Comparison of ENCODE assay signal across 14 cellular contexts in the genomic region with DNA sequence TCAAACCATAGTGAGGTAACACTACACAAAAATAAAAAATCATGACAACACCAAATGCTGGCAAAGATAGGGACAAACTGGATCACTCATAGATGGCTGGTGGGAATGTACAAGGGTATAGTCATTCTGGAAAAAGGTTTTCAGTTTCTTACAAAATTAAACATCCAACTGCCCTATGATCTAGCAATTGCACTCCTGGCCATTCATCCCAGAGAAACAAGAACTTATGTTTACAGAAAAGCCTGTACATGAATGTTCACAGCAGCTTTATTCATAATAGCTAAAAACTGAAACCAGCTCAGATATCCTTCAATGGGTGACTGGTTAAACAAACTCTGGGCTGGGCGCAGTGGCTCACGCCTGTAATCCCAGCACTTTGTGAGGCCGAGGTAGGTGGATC. TPM values are rescaled to one million over a fixed set of nuclear protein-coding genes. Genes with fewer than 3 reads are reported as not detected.
DNase-seq lines count a peak whose midpoint lies in the region; ATAC-seq and TF ChIP-seq lines count a peak whose summit lies in the region.
"Had no signal": no experiment of that assay in that cellular context is flagged by ENCODE, and none has a peak within 500 bp of the region (broad histone marks: within the 10 kb centered on the region; RNA-seq: fewer than 3 reads in every experiment).

No MANE protein-coding gene starts in this region.

- no peak overlapping the region for H3K27ac Mint-ChIP-seq in GM23338
- H3K27ac Mint-ChIP-seq: IgD-negative memory B cell had no signal

- DNase-seq in GM23338 (ENCODE audit: low spot score) = no peak
- no peak for DNase-seq in RWPE2 (ENCODE audit: low spot score)
- DNase-seq in fibroblast of gingiva (ENCODE audit: low read depth) = peak; percentile 29
- no peak for DNase-seq in NCI-H69 (lab: John Stamatoyannopoulos, UW)
- no peak for DNase-seq in stimulated activated CD4-positive, alpha-beta T cell treated with anti-CD3 and anti-CD28 coated beads, Interleukin-15, amount 100 ng/mL, for 24 hours
- DNase-seq: AML-193; Caco-2; CD8-positive, alpha-beta memory T cell; DND-41 had no signal

- no peaks in the 10 kb centered on the region for H3K9me3 ChIP-seq in RWPE2 (ENCODE audit: severe bottlenecking)
- H3K9me3 ChIP-seq: Caco-2 had no signal

- no peaks in the 10 kb centered on the region for H3F3A ChIP-seq in GM23338 (replicated peaks; ENCODE audit: low read depth)

- H3K9me2 ChIP-seq in GM23338 (ENCODE audit: insufficient read depth) = no peaks in the 10 kb centered on the region

- no peaks in the 10 kb centered on the region for H3K79me2 ChIP-seq in GM23338 (replicated peaks; ENCODE audit: insufficient read depth)

- H3K9me3 Mint-ChIP-seq in GM23338 = peaks cover 13% of the 10 kb centered on the region

- H4K20me1 ChIP-seq in GM23338 (replicated peaks; ENCODE audit: insufficient read depth) = no peaks in the 10 kb centered on the region
- H4K20me1 ChIP-seq: BLaER1 had no signal

- H3K4me1 Mint-ChIP-seq in GM23338 = peaks cover 3% of the 10 kb centered on the region
- H3K4me1 Mint-ChIP-seq: CD8-positive, alpha-beta memory T cell had no signal

- peaks cover 8% of the 10 kb centered on the region; the same call in 2 of the 3 replicates for H3K36me3 Mint-ChIP-seq in GM23338 (ENCODE audit: low read depth)
- H3K36me3 Mint-ChIP-seq: IgD-negative memory B cell had no signal

- no peak overlapping the region for H2AFZ ChIP-seq in GM23338

- H3K27me3 ChIP-seq in GM23338 (ENCODE audit: insufficient read depth) (no peaks in the 10 kb centered on the region), RWPE2 (ENCODE audit: insufficient read depth, poor library complexity, severe bottlenecking) (no peaks in the 10 kb centered on the region)

- H3K36me3 ChIP-seq in GM23338 (ENCODE audit: insufficient read depth) = no peaks in the 10 kb centered on the region
- H3K36me3 ChIP-seq in RWPE2 (ENCODE audit: low read depth) = no peaks in the 10 kb centered on the region
- H3K36me3 ChIP-seq: BLaER1 had no signal

- TF ChIP-seq CTCF in GM23338 (conservative IDR thresholded peaks at IDR 0.05; ENCODE audit: low read depth in 2 of 2) (no peak), RWPE2 (IDR thresholded peaks at IDR 0.05; ENCODE audit: poor library complexity, severe bottlenecking) (no peak)

- H3K4me1 ChIP-seq in GM23338 (ENCODE audit: insufficient read depth) (peaks cover 4% of the 10 kb centered on the region; the same call in 1 of the 2 replicates), RWPE2 (ENCODE audit: insufficient read depth, poor library complexity, severe bottlenecking) (peaks cover 4% of the 10 kb centered on the region)
- H3K4me1 ChIP-seq: BLaER1, Caco-2 had no signal

- H3K27me3 Mint-ChIP-seq in GM23338 (ENCODE audit: insufficient read depth, low read depth, poor library complexity) = no peaks in the 10 kb centered on the region

- ATAC-seq in GM23338 = no peak
- no peak for ATAC-seq in RWPE2 (ENCODE audit: low read depth)
- no peak for ATAC-seq in GM21786 (IDR thresholded peaks at IDR 0.05; ENCODE audit: unreplicated experiment)

- H3K4me3 ChIP-seq in GM23338 (no peak overlapping the region), RWPE2 (ENCODE audit: severe bottlenecking) (no peak overlapping the region)
- H3K4me3 ChIP-seq: BLaER1 had no signal

- H3K27ac ChIP-seq in GM23338 (ENCODE audit: low read depth) = peak overlapping the region; percentile 32; the same call in 1 of the 2 replicates
- peak overlapping the region; percentile 78 for H3K27ac ChIP-seq in RWPE2 (ENCODE audit: poor library complexity, severe bottlenecking)
- H3K27ac ChIP-seq: BLaER1, KMS-11 had no signal

- H3K4me3 Mint-ChIP-seq in GM23338 = no peak overlapping the region
- H3K4me3 Mint-ChIP-seq: CD8-positive, alpha-beta memory T cell had no signal

- H3K4me2 ChIP-seq in GM23338 = no peak overlapping the region
- H3K4me2 ChIP-seq: BLaER1, KMS-11 had no signal

TF ChIP-seq in GM23338, 12 proteins besides CTCF, POLR2A, EP300 and RAD21 (continues in another document):
- TF ChIP-seq EZH2phosphoT487 (IDR thresholded peaks at IDR 0.05; ENCODE audit: unreplicated experiment) (no peak), POLR2AphosphoS5 (IDR thresholded peaks at IDR 0.05; ENCODE audit: low read depth) (no peak), ZNF331 (CRISPR knock-in tag; IDR thresholded peaks at IDR 0.05; ENCODE audit: low read depth) (no peak), STAT1 (IDR thresholded peaks at IDR 0.05; ENCODE audit: unreplicated experiment) (no peak), CREB1 (CRISPR knock-in tag; IDR thresholded peaks at IDR 0.05; ENCODE audit: low read depth) (no peak), NANOG (IDR thresholded peaks at IDR 0.05; ENCODE audit: borderline replicate concordance) (no peak), EZH2 (IDR thresholded peaks at IDR 0.05; ENCODE audit: low read depth, unreplicated experiment) (no peak), ZNF114 (CRISPR knock-in tag; IDR thresholded peaks at IDR 0.05) (no peak), ZNF462 (CRISPR knock-in tag; IDR thresholded peaks at IDR 0.05) (no peak)
- TF ChIP-seq, protein P1, sequence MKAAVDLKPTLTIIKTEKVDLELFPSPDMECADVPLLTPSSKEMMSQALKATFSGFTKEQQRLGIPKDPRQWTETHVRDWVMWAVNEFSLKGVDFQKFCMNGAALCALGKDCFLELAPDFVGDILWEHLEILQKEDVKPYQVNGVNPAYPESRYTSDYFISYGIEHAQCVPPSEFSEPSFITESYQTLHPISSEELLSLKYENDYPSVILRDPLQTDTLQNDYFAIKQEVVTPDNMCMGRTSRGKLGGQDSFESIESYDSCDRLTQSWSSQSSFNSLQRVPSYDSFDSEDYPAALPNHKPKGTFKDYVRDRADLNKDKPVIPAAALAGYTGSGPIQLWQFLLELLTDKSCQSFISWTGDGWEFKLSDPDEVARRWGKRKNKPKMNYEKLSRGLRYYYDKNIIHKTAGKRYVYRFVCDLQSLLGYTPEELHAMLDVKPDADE (IDR thresholded peaks at IDR 0.05) = no peak

RNA-seq across cellular contexts. Expression of gene NYX, which starts 43.3 kb away (rescaled TPM):
- 0.21 TPM in 1 of 2 replicates, not detected in the other for total RNA-seq in GM23338 (2014; rRNA removed; shearing (Covaris generic))
- 0.34 TPM in 1 of 2 replicates, not detected in the other for polyA plus RNA-seq in GM23338 (2016; fragmentation: Nextera tagmentation; extraction: Ambion mirVana)
- total RNA-seq: A673; Caco-2; CD8-positive, alpha-beta memory T cell had no signal
- polyA plus RNA-seq: CD8-positive, alpha-beta memory T cell; IgD-negative memory B cell had no signal
